Comparison of ENCODE assay signal across 26 cellular contexts in the genomic region with DNA sequence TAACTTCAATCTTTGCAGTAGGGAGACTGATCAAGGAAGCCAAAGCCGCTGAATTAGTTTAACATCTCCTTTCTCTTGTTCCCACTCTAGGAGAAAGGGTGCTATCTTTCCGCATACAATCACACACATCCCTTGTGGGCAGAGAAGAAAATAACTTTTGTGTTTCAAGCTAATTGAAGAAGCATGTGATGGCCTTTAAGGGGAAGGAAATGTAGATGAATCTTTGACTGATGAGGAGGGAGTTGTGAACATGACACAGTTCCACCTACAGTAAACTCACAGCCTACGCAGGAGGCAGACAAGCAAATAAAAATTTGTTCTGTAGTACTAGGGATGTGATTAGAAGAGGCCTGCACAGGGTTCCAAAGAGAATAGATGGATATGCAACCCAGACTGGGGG. TPM values are rescaled to one million over a fixed set of nuclear protein-coding genes. Genes with fewer than 3 reads are reported as not detected.
"Had no signal": no experiment of that assay in that cellular context is flagged by ENCODE, and none has a peak within 500 bp of the region (broad histone marks: within the 10 kb centered on the region; RNA-seq: fewer than 3 reads in every experiment).

No MANE protein-coding gene starts in this region.

- H3K4me3 ChIP-seq: colonic mucosa, esophagus squamous epithelium, heart left ventricle, lung, prostate gland, right lobe of liver, spleen had no signal

- DNase-seq: colonic mucosa; dermis blood vessel endothelial cell; esophagus squamous epithelium; foreskin keratinocyte; heart left ventricle; hippocampal formation; left colon; left ventricle myocardium superior; mesenchymal stem cell; midbrain; naive B cell; retina; right lobe of liver; spleen; stimulated activated CD4-positive, alpha-beta T cell treated with anti-CD3 and anti-CD28 coated beads, Interleukin-15, amount 100 ng/mL, for 24 hours; stimulated activated CD4-positive, alpha-beta T cell treated with anti-CD3 and anti-CD28 coated beads, Interleukin-1b, Interleukin-23, amount 100 ng/mL, for 48 hours; stimulated activated CD4-positive, alpha-beta T cell treated with anti-CD3 and anti-CD28 coated beads, Interleukin-4, amount 100 ng/mL, for 4 hours; stimulated activated naive B cell treated with anti-CD40 and anti-IgM and Interleukin-4, amounts not matched to agents 10 μg/mL and 1 μg/mL and 100 μg/mL, for 72 hours; trophoblast cell had no signal

- H3K9me3 ChIP-seq: colonic mucosa, esophagus squamous epithelium, prostate gland, right lobe of liver had no signal

- ATAC-seq: foreskin keratinocyte; heart left ventricle; left colon; left ventricle myocardium superior; right lobe of liver; stimulated activated naive B cell treated with anti-CD40 and anti-IgM and Interleukin-4, amounts not matched to agents 10 μg/mL and 1 μg/mL and 100 μg/mL, for 72 hours had no signal

- H3K27ac ChIP-seq: colonic mucosa, esophagus squamous epithelium, foreskin keratinocyte, heart left ventricle, parathyroid adenoma, prostate gland, right lobe of liver, spleen had no signal

- H3K27me3 ChIP-seq: colonic mucosa, foreskin keratinocyte, heart left ventricle, right lobe of liver had no signal

- H3K36me3 ChIP-seq: colonic mucosa, esophagus squamous epithelium, heart left ventricle, prostate gland, right lobe of liver, spleen had no signal

- H3K4me1 ChIP-seq: colonic mucosa, esophagus squamous epithelium, foreskin keratinocyte, parathyroid adenoma, prostate gland, right lobe of liver, spleen had no signal

RNA-seq across cellular contexts. Expression of gene SPATA4, which starts 14.7 kb away (rescaled TPM):
- total RNA-seq: colonic mucosa, dermis blood vessel endothelial cell, epithelial cell of proximal tubule, esophagus squamous epithelium, glomerular endothelial cell, left colon, left ventricle myocardium superior, omental fat pad, right lobe of liver, spleen had no signal
- polyA plus RNA-seq: spleen had no signal

RNA-seq across cellular contexts. Expression of gene ASB5, which starts 58.9 kb away (rescaled TPM):
- total RNA-seq: dermis blood vessel endothelial cell, epithelial cell of proximal tubule, foreskin keratinocyte, glomerular endothelial cell, kidney epithelial cell, omental fat pad, spleen had no signal
- polyA plus RNA-seq: foreskin keratinocyte had no signal
